Comparison of ENCODE assay signal across 27 cellular contexts in genomic region chr12:1300460-1300859, GRCh38.
DNase-seq lines count a peak whose midpoint lies in the region; ATAC-seq, FAIRE-seq and TF ChIP-seq lines count a peak whose summit lies in the region.
"Had no signal": no experiment of that assay in that cellular context is flagged by ENCODE, and none has a peak within 500 bp of the region (broad histone marks: within the 10 kb centered on the region; RNA-seq: fewer than 3 reads in every experiment).

No MANE protein-coding gene starts in this region.

- H3K27ac ChIP-seq in astrocyte (ENCODE audit: low read depth, low read length) (no peak overlapping the region), K562 (ENCODE audit: extremely low read depth, low read depth, low read length) (no peak overlapping the region), mesendoderm (ENCODE audit: low read depth, low read length) (no peak overlapping the region)
- H3K27ac ChIP-seq: BLaER1 had no signal

- DNase-seq in NCI-H526 treated with DMSO at 0.1 percent for 48 hours (lab: John Stamatoyannopoulos, UW) (peak; percentile 19), astrocyte (ENCODE audit: low read depth) (no peak), K562 (ENCODE audit: extremely low read depth in 1 of 4, low spot score in 3 of 4) (no peak), urothelium cell line (ENCODE audit: low spot score) (no peak), mesendoderm (no peak)
- DNase-seq: 8988T; ACHN; BE2C; C1 segment of cervical spinal cord; CD4-positive, alpha-beta memory T cell; CD8-positive, alpha-beta memory T cell; COR-L47; DMS 273 treated with DMSO at 0.1 percent for 48 hours; DMS153; DMS79 treated with DMSO at 0.1 percent for 48 hours; GF-D8 had no signal

- H3K9me3 ChIP-seq in astrocyte (ENCODE audit: insufficient read depth, low read depth, low read length), result no peaks in the 10 kb centered on the region
- peaks cover 1% of the 10 kb centered on the region; the same call in 1 of the 2 replicates for H3K9me3 ChIP-seq in K562 (replicated peaks; ENCODE audit: control insufficient read depth, insufficient read depth, low read depth, low read length)
- H3K9me3 ChIP-seq: BE2C had no signal

- no peaks in the 10 kb centered on the region for H3K27me3 Mint-ChIP-seq in astrocyte (ENCODE audit: low read depth, unreplicated experiment)
- H3K27me3 Mint-ChIP-seq: CD4-positive, alpha-beta memory T cell; CD4-positive, CD25-positive, alpha-beta regulatory T cell; CD8-positive, alpha-beta memory T cell had no signal

- H3K79me1 ChIP-seq in mesendoderm (ENCODE audit: low read length), result no peaks in the 10 kb centered on the region

- no peak overlapping the region for H2BK120ac ChIP-seq in mesendoderm (ENCODE audit: low read depth, low read length)

- no peak overlapping the region for H2BK5ac ChIP-seq in mesendoderm (ENCODE audit: low read length)

- H3K4me3 Mint-ChIP-seq in astrocyte (ENCODE audit: unreplicated experiment), result no peak overlapping the region
- H3K4me3 Mint-ChIP-seq: CD14-positive monocyte; CD4-positive, alpha-beta memory T cell; CD4-positive, CD25-positive, alpha-beta regulatory T cell; CD8-positive, alpha-beta memory T cell had no signal

- TF ChIP-seq EP300 in K562 (IDR thresholded peaks at IDR 0.05; ENCODE audit: low read length), result no peak

- H4K20me1 ChIP-seq in astrocyte (ENCODE audit: insufficient read depth, low read length) (no peaks in the 10 kb centered on the region), K562 (replicated peaks; ENCODE audit: control insufficient read depth, insufficient read depth, low read length) (no peaks in the 10 kb centered on the region)
- H4K20me1 ChIP-seq: BLaER1 had no signal

- H3K36me3 Mint-ChIP-seq in astrocyte (ENCODE audit: low read depth, unreplicated experiment), result peaks cover 23% of the 10 kb centered on the region

- no peak overlapping the region for H4K8ac ChIP-seq in mesendoderm (ENCODE audit: low read depth, low read length)

- POLR2A ChIA-PET in K562 (lab: Yijun Ruan, JAX), result interaction anchor here (1.0 to 1.2 kb wide), 3 partner anchors 13 to 19 kb away, joined by 3 read pairs; no protein-coding TSS in a partner anchor

- H3K4ac ChIP-seq in mesendoderm (ENCODE audit: low read depth, low read length), result no peak overlapping the region

- no peak overlapping the region for H3K4me2 ChIP-seq in astrocyte (ENCODE audit: low read length)
- no peak overlapping the region for H3K4me2 ChIP-seq in K562 (ENCODE audit: insufficient read depth, low read length)
- H3K4me2 ChIP-seq in mesendoderm (ENCODE audit: low read length), result no peak overlapping the region
- H3K4me2 ChIP-seq: BLaER1 had no signal

- H3K9me3 Mint-ChIP-seq in astrocyte (ENCODE audit: unreplicated experiment), result peaks cover 9% of the 10 kb centered on the region
- H3K9me3 Mint-ChIP-seq: CD8-positive, alpha-beta memory T cell had no signal

- no peak for TF ChIP-seq POLR2A in K562 (conservative IDR thresholded peaks at IDR 0.05)

- no peak overlapping the region for H3K56ac ChIP-seq in mesendoderm (ENCODE audit: low read length)

- TF ChIP-seq RAD21 in K562 (CRISPR knock-in tag; conservative IDR thresholded peaks at IDR 0.05 in 1 of 2, IDR thresholded peaks at IDR 0.05 in 1 of 2), result no peak

- H2AFZ ChIP-seq in astrocyte (ENCODE audit: low read depth, low read length) (no peak overlapping the region), K562 (ENCODE audit: low read depth, low read length) (no peak overlapping the region)

- 96% methylated on average over 2 of the region's 2 CpGs for WGBS in K562 (ENCODE audit: insufficient coverage, low coverage, missing lambda C conversion rate)
- WGBS in mesendoderm (ENCODE audit: extremely low coverage, insufficient coverage, low lambda C conversion rate), result no CpG with 5 or more reads among the region's 2 CpGs

- H3K36me3 ChIP-seq in astrocyte (ENCODE audit: insufficient read depth, low read length) (peaks cover 5% of the 10 kb centered on the region), K562 (ENCODE audit: control insufficient read depth, insufficient read depth, low read length) (no peaks in the 10 kb centered on the region), mesendoderm (ENCODE audit: control insufficient read depth, insufficient read depth, low read length) (no peaks in the 10 kb centered on the region)

- TF ChIP-seq CTCF in astrocyte (IDR thresholded peaks at IDR 0.05; ENCODE audit: insufficient read depth, low read depth, low read length) (no peak), K562 (IDR thresholded peaks at IDR 0.05 in 2 of 3, conservative IDR thresholded peaks at IDR 0.05 in 1 of 3; ENCODE audit: insufficient read depth in 2 of 3, low read depth in 1 of 3, low read length in 3 of 3) (no peak)

- H3K4me1 ChIP-seq in astrocyte (ENCODE audit: insufficient read depth, low read length), result no peaks in the 10 kb centered on the region
- peaks cover 9 to 12% of the 10 kb centered on the region in 2 experiments; a peak in 4 of 5 replicates for H3K4me1 ChIP-seq in K562 (replicated peaks in 1 of 2; ENCODE audit: control insufficient read depth in 2 of 2, insufficient read depth in 2 of 2, low read length in 2 of 2)
- H3K4me1 ChIP-seq in mesendoderm (ENCODE audit: control insufficient read depth, low read depth, low read length), result peaks cover 2% of the 10 kb centered on the region

- no peak overlapping the region for H3K23ac ChIP-seq in mesendoderm (ENCODE audit: low read length)

- H3K4me1 Mint-ChIP-seq in astrocyte (ENCODE audit: low read depth, unreplicated experiment), result peaks cover 10% of the 10 kb centered on the region

- H3K9ac ChIP-seq in astrocyte (ENCODE audit: low read length), result no peak overlapping the region
- H3K9ac ChIP-seq in K562 (ENCODE audit: insufficient read depth in 1 of 2, low read depth in 2 of 2, low read length in 2 of 2), result no peak overlapping the region
- no peak overlapping the region for H3K9ac ChIP-seq in mesendoderm (ENCODE audit: low read length)
- H3K9ac ChIP-seq: BLaER1 had no signal

- CTCF ChIA-PET in K562 (lab: Yijun Ruan, JAX; ENCODE audit: low intra/inter-chr PET ratio), result no interaction called here

- intact Hi-C loops in K562 (cut with micrococcal nuclease), result no loop called here

- no TSS peak for BruUV-seq in K562 (replicated peaks; lab: Mats Ljungman, UMichigan)

- H2BK15ac ChIP-seq in mesendoderm (replicated peaks; ENCODE audit: low read depth), result no peak overlapping the region

- H2AK5ac ChIP-seq in mesendoderm (ENCODE audit: low read length), result no peak overlapping the region

- H3K9me1 ChIP-seq in K562 (ENCODE audit: control insufficient read depth, insufficient read depth, low read length), result no peaks in the 10 kb centered on the region

- H3K18ac ChIP-seq in mesendoderm (ENCODE audit: low read length), result no peak overlapping the region

- in situ Hi-C loops in K562 (cut with MboI), result no loop called here

- H4K5ac ChIP-seq in mesendoderm (ENCODE audit: low read length), result no peak overlapping the region

- FAIRE-seq in astrocyte (lab: Jason Lieb, UNC) (peak; percentile 81), K562 (lab: Jason Lieb, UNC) (no peak), urothelium cell line (lab: Jason Lieb, UNC) (peak; percentile 17)
- FAIRE-seq: A204.1, G401.6, GM12892, GM18507, GM19239 had no signal

- H3K27me3 ChIP-seq in astrocyte (ENCODE audit: insufficient read depth, low read length) (no peaks in the 10 kb centered on the region), K562 (ENCODE audit: control insufficient read depth in 2 of 2, insufficient read depth in 2 of 2, low read length in 2 of 2) (no peaks in the 10 kb centered on the region), mesendoderm (ENCODE audit: insufficient read depth, low read length, poor library complexity) (no peaks in the 10 kb centered on the region)
- H3K27me3 ChIP-seq: BE2C, BLaER1 had no signal

- H3K4me3 ChIP-seq in astrocyte (ENCODE audit: insufficient read depth, low read depth, low read length), result no peak overlapping the region
- H3K4me3 ChIP-seq in K562, result no peak overlapping the region
- H3K4me3 ChIP-seq in mesendoderm (ENCODE audit: low read length), result no peak overlapping the region
- H3K4me3 ChIP-seq: BLaER1 had no signal

- H3K27ac Mint-ChIP-seq in astrocyte (ENCODE audit: unreplicated experiment), result no peak overlapping the region
- H3K27ac Mint-ChIP-seq: CD14-positive monocyte; CD4-positive, alpha-beta memory T cell; CD8-positive, alpha-beta memory T cell had no signal

- H3K79me2 ChIP-seq in astrocyte (ENCODE audit: insufficient read depth, low read length) (no peaks in the 10 kb centered on the region), K562 (ENCODE audit: control insufficient read depth, insufficient read depth, low read length) (no peaks in the 10 kb centered on the region), mesendoderm (ENCODE audit: control insufficient read depth, insufficient read depth, low read length) (no peaks in the 10 kb centered on the region)

- no peak for ATAC-seq in K562
- ATAC-seq in HG02678 (IDR thresholded peaks at IDR 0.05; ENCODE audit: unreplicated experiment), result no peak
- no peak for ATAC-seq in HG03565 (IDR thresholded peaks at IDR 0.05; ENCODE audit: unreplicated experiment)
- ATAC-seq in GM21360 (IDR thresholded peaks at IDR 0.05; ENCODE audit: unreplicated experiment), result no peak

TF ChIP-seq in K562, 482 proteins besides CTCF, POLR2A, EP300 and RAD21 (continues in another document):
- TF ChIP-seq ELF4 (CRISPR knock-in tag; IDR thresholded peaks at IDR 0.05) (no peak), ZNF134 (CRISPR knock-in tag; conservative IDR thresholded peaks at IDR 0.05) (no peak), ZNF583 (CRISPR knock-in tag; IDR thresholded peaks at IDR 0.05) (no peak), ZNF282 (CRISPR knock-in tag; IDR thresholded peaks at IDR 0.05) (no peak), EWSR1 (IDR thresholded peaks at IDR 0.05; ENCODE audit: borderline replicate concordance, low read depth, partially characterized antibody) (no peak), CBX3 (IDR thresholded peaks at IDR 0.05; ENCODE audit: borderline replicate concordance in 1 of 2, low read length in 2 of 2) (0 out of 3 replicates have a peak, but pooled peaks of 1 of the 2 experiments have one; percentile 27), SPI1 (IDR thresholded peaks at IDR 0.05; ENCODE audit: borderline replicate concordance, low read depth, low read length) (no peak), TRIM28 (IDR thresholded peaks at IDR 0.05) (0 out of 2 replicates have a peak, but pooled peaks have one; percentile 61), ATF7 (IDR thresholded peaks at IDR 0.05) (no peak), GABPB1 (CRISPR knock-in tag; IDR thresholded peaks at IDR 0.05) (no peak)
